ENCODE assay signal across 8 cellular contexts in genomic region chr10:14879801-14880193, GRCh38. TPM values are rescaled to one million over a fixed set of nuclear protein-coding genes. Genes with fewer than 3 reads are reported as not detected.
DNase-seq lines count a peak whose midpoint lies in the region; ATAC-seq and TF ChIP-seq lines count a peak whose summit lies in the region.

No MANE protein-coding gene starts in this region.

- CTCF ChIA-PET in activated CD8-positive, alpha-beta memory T cell treated with anti-CD3 and anti-CD28 coated beads, Interleukin-2, amount 10 ng/mL, durations not matched to agents 7 days and 5 days (lab: Charles Lee), result interaction anchor here (1.0 to 3.6 kb wide), 5 partner anchors 9 to 310 kb away, joined by 3 to 14 read pairs (median 3); no protein-coding TSS in a partner anchor

- H3K9me3 ChIP-seq in thyroid gland, result no peaks in the 10 kb centered on the region

- ATAC-seq in activated CD8-positive, alpha-beta memory T cell treated with anti-CD3 and anti-CD28 coated beads, Interleukin-2, amount 10 ng/mL, durations not matched to agents 7 days and 5 days, result no peak
- no peak for ATAC-seq in HG02884 (IDR thresholded peaks at IDR 0.05; ENCODE audit: unreplicated experiment)

- no peaks in the 10 kb centered on the region for H3K27me3 ChIP-seq in kidney epithelial cell (ENCODE audit: control insufficient read depth, insufficient read depth, low read length)
- no peaks in the 10 kb centered on the region for H3K27me3 ChIP-seq in thyroid gland

- H3K36me3 ChIP-seq in kidney epithelial cell (ENCODE audit: control insufficient read depth, insufficient read depth, low read length) (no peaks in the 10 kb centered on the region), thyroid gland (no peaks in the 10 kb centered on the region)

- H3K27me3 Mint-ChIP-seq in activated CD8-positive, alpha-beta memory T cell treated with anti-CD3 and anti-CD28 coated beads, Interleukin-2, amount 10 ng/mL, durations not matched to agents 7 days and 5 days, result no peaks in the 10 kb centered on the region
- H3K27me3 Mint-ChIP-seq in activated naive CD8-positive, alpha-beta T cell, result no peaks in the 10 kb centered on the region

- no peak overlapping the region for H3K27ac ChIP-seq in thyroid gland

- H3K4me1 Mint-ChIP-seq in activated CD8-positive, alpha-beta memory T cell treated with anti-CD3 and anti-CD28 coated beads, Interleukin-2, amount 10 ng/mL, durations not matched to agents 7 days and 5 days, result peaks cover 44% of the 10 kb centered on the region
- H3K4me1 Mint-ChIP-seq in activated naive CD8-positive, alpha-beta T cell (ENCODE audit: low read depth), result peaks cover 41% of the 10 kb centered on the region

- H3K9me3 Mint-ChIP-seq in activated CD8-positive, alpha-beta memory T cell treated with anti-CD3 and anti-CD28 coated beads, Interleukin-2, amount 10 ng/mL, durations not matched to agents 7 days and 5 days (ENCODE audit: low read depth), result no peaks in the 10 kb centered on the region
- no peaks in the 10 kb centered on the region for H3K9me3 Mint-ChIP-seq in activated naive CD8-positive, alpha-beta T cell (ENCODE audit: low read depth)

- H3K36me3 Mint-ChIP-seq in activated CD8-positive, alpha-beta memory T cell treated with anti-CD3 and anti-CD28 coated beads, Interleukin-2, amount 10 ng/mL, durations not matched to agents 7 days and 5 days, result peaks cover 12% of the 10 kb centered on the region
- peaks cover 9% of the 10 kb centered on the region for H3K36me3 Mint-ChIP-seq in activated naive CD8-positive, alpha-beta T cell

- peak overlapping the region; percentile 95 for H3K4me3 Mint-ChIP-seq in activated CD8-positive, alpha-beta memory T cell treated with anti-CD3 and anti-CD28 coated beads, Interleukin-2, amount 10 ng/mL, durations not matched to agents 7 days and 5 days
- peak overlapping the region; percentile 92 for H3K4me3 Mint-ChIP-seq in activated naive CD8-positive, alpha-beta T cell

- peak overlapping the region; percentile 91 for H3K27ac Mint-ChIP-seq in activated CD8-positive, alpha-beta memory T cell treated with anti-CD3 and anti-CD28 coated beads, Interleukin-2, amount 10 ng/mL, durations not matched to agents 7 days and 5 days
- H3K27ac Mint-ChIP-seq in activated naive CD8-positive, alpha-beta T cell, result peak overlapping the region; percentile 78

- WGBS in thyroid gland, 2 donors, result 2 to 3% methylated on average over 7 of the region's 7 CpGs

- peak overlapping the region; percentile 64 for H3K4me3 ChIP-seq in kidney epithelial cell (ENCODE audit: low read depth, low read length)
- H3K4me3 ChIP-seq in thyroid gland (replicated peaks in 1 of 3), result peak overlapping the region in 2 of 3 donors; percentile 69 to 95

- TF ChIP-seq CTCF in kidney epithelial cell (IDR thresholded peaks at IDR 0.05; ENCODE audit: insufficient read depth, low read length, poor library complexity, severe bottlenecking) (no peak), thyroid gland (IDR thresholded peaks at IDR 0.05) (no peak)

- DNase-seq in activated CD8-positive, alpha-beta memory T cell treated with anti-CD3 and anti-CD28 coated beads, Interleukin-2, amount 10 ng/mL, durations not matched to agents 7 days and 5 days, result no peak
- DNase-seq in activated CD8-positive, alpha-beta memory T cell treated with anti-CD3 and anti-CD28 coated beads for 24 hours, result no peak
- DNase-seq in kidney epithelial cell (ENCODE audit: low read depth) (no peak), thyroid gland (no peak), NCI-H748 treated with DMSO at 0.1 percent for 48 hours (lab: John Stamatoyannopoulos, UW) (no peak), GM03348 (ENCODE audit: low spot score) (no peak)

- intact Hi-C loops in thyroid gland (cut with DNase I), result loop anchor here (5.0 kb wide), 1 partner anchor 213 kb away; no protein-coding TSS in a partner anchor

- H3K4me1 ChIP-seq in thyroid gland, result peaks cover 9 to 16% of the 10 kb centered on the region in 2 donors

- no peak for TF ChIP-seq POLR2A in thyroid gland (IDR thresholded peaks at IDR 0.05)

RNA-seq across cellular contexts. Expression of gene SUV39H2, which starts 1.1 kb away (rescaled TPM):
- 10 to 100 TPM; 33.4 to 40.3 TPM for total RNA-seq in activated CD8-positive, alpha-beta memory T cell treated with anti-CD3 and anti-CD28 coated beads, Interleukin-2, amount 10 ng/mL, durations not matched to agents 7 days and 5 days
- total RNA-seq in kidney epithelial cell (6.9 and 11.7 TPM in 2 replicates), thyroid gland (1 to 10 TPM; 5.1 to 9.6 (median 8.7) TPM)

RNA-seq across cellular contexts. Expression of gene HSPA14, which starts 41.7 kb away (rescaled TPM):
- total RNA-seq in activated CD8-positive, alpha-beta memory T cell treated with anti-CD3 and anti-CD28 coated beads, Interleukin-2, amount 10 ng/mL, durations not matched to agents 7 days and 5 days, result 10 to 100 TPM; 26.4 to 35.0 TPM
- total RNA-seq in kidney epithelial cell, result 9.7 and 10.6 TPM in 2 replicates
- 10 to 100 TPM; 11.1 to 19.2 (median 16.7) TPM for total RNA-seq in thyroid gland

RNA-seq across cellular contexts. Expression of gene MSANTD7, which starts 41.7 kb away (rescaled TPM):
- 10 to 100 TPM; 20.1 to 21.0 TPM for total RNA-seq in activated CD8-positive, alpha-beta memory T cell treated with anti-CD3 and anti-CD28 coated beads, Interleukin-2, amount 10 ng/mL, durations not matched to agents 7 days and 5 days
- 12.0 and 13.4 TPM in 2 replicates for total RNA-seq in kidney epithelial cell
- 10 to 100 TPM in 3 of 4 donors, 1 to 10 TPM in 1; 9.0 to 14.6 (median 11.5) TPM for total RNA-seq in thyroid gland

RNA-seq across cellular contexts. Expression of gene CDNF, which starts 42.0 kb away (rescaled TPM):
- under 1 TPM; 0.50 to 0.94 TPM for total RNA-seq in activated CD8-positive, alpha-beta memory T cell treated with anti-CD3 and anti-CD28 coated beads, Interleukin-2, amount 10 ng/mL, durations not matched to agents 7 days and 5 days
- total RNA-seq in kidney epithelial cell (1.9 TPM in 1 of 2 replicates, not detected in the other), thyroid gland (1 to 10 TPM; 2.6 to 9.4 (median 3.8) TPM)
